Comparison of ENCODE assay signal across 20 cellular contexts in the genomic region with DNA sequence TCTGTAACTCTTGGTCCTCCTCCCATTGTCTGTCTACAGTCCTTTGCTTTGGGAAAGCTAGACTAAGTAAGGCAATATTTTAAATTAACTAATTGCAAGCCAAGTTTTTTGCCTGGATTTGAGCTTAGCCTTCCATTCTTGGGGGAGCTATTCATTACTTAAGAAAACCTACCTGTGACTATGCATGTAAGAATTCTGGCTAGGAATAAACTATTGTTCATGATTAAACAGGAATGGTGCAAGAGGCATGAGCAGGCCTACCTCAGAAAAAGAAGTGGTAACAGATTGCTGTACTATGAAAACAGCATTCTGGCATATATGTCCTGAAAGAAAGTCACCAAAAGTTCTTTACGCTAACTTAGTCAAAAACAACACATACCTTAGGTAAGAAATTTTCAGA.
DNase-seq lines count a peak whose midpoint lies in the region; ATAC-seq and TF ChIP-seq lines count a peak whose summit lies in the region.
"Had no signal": no experiment of that assay in that cellular context is flagged by ENCODE, and none has a peak within 500 bp of the region (broad histone marks: within the 10 kb centered on the region; RNA-seq: fewer than 3 reads in every experiment).

No MANE protein-coding gene starts in this region.

- no peak overlapping the region for H3K27ac ChIP-seq in mammary epithelial cell (ENCODE audit: insufficient read depth, low read depth, low read length)
- H3K27ac ChIP-seq in CD8-positive, alpha-beta memory T cell (ENCODE audit: low read depth, low read length) = no peak overlapping the region
- H3K27ac ChIP-seq: 22Rv1, A549, C4-2B had no signal

- H3K4me3 Mint-ChIP-seq in MCF 10A (ENCODE audit: unreplicated experiment) = no peak overlapping the region
- H3K4me3 Mint-ChIP-seq in CD8-positive, alpha-beta memory T cell = no peak overlapping the region
- H3K4me3 Mint-ChIP-seq: CD4-positive, alpha-beta T cell; GM23338; HFFc6; IgD-negative memory B cell had no signal

- no peak overlapping the region for H3K4me2 ChIP-seq in mammary epithelial cell (ENCODE audit: insufficient read depth, low read depth, low read length)
- H3K4me2 ChIP-seq: A549, GM23338 had no signal

- H3K27ac Mint-ChIP-seq in MCF 10A (ENCODE audit: low read depth, unreplicated experiment) = no peak overlapping the region
- H3K27ac Mint-ChIP-seq in CD8-positive, alpha-beta memory T cell = no peak overlapping the region
- H3K27ac Mint-ChIP-seq: CD4-positive, alpha-beta T cell; GM23338; HFFc6; IgD-negative memory B cell had no signal

- CTCF ChIA-PET in mammary epithelial cell (lab: Charles Lee; ENCODE audit: low non-redundant PET) = no interaction called here
- CTCF ChIA-PET in MCF 10A (lab: Yijun Ruan, JAX) = interaction anchor here (0.9 kb wide), 1 partner anchor 98 kb away, joined by 4 read pairs; no protein-coding TSS in a partner anchor
- CTCF ChIA-PET in CD8-positive, alpha-beta memory T cell (lab: Charles Lee) = no interaction called here

- no peaks in the 10 kb centered on the region for H4K20me1 ChIP-seq in mammary epithelial cell (ENCODE audit: insufficient read depth, low read length)

- intact Hi-C loops in mammary epithelial cell (cut with micrococcal nuclease) = no loop called here
- intact Hi-C loops in MCF 10A (cut with micrococcal nuclease) = no loop called here

- peak; percentile 34 for DNase-seq in mammary epithelial cell
- DNase-seq in MCF 10A (ENCODE audit: unreplicated experiment) = no peak
- DNase-seq in fibroblast of mammary gland (ENCODE audit: low read depth) = peak; percentile 10
- DNase-seq in kidney glomerular epithelial cell (lab: John Stamatoyannopoulos, UW) = peak; percentile 15
- no peak for DNase-seq in hypothalamus (lab: John Stamatoyannopoulos, UW)
- DNase-seq in CD8-positive, alpha-beta memory T cell = no peak
- DNase-seq: AML-193; Calu3; CD4-positive, alpha-beta T cell; DMS79 treated with DMSO at 0.1 percent for 48 hours; HFFc6 had no signal

- H3K4me3 ChIP-seq in mammary epithelial cell (replicated peaks in 1 of 3; ENCODE audit: insufficient read depth in 1 of 3, low read depth in 2 of 3, low read length in 3 of 3) (no peak overlapping the region), fibroblast of mammary gland (ENCODE audit: control insufficient read depth, low read depth, low read length) (no peak overlapping the region)
- H3K4me3 ChIP-seq in CD8-positive, alpha-beta memory T cell (ENCODE audit: low read length) = no peak overlapping the region
- H3K4me3 ChIP-seq: A549, GM12878, GM23338 had no signal

- no peaks in the 10 kb centered on the region for H3K9me3 ChIP-seq in mammary epithelial cell (replicated peaks; ENCODE audit: insufficient read depth, low read length)
- no peaks in the 10 kb centered on the region for H3K9me3 ChIP-seq in CD8-positive, alpha-beta memory T cell (ENCODE audit: low read length)
- H3K9me3 ChIP-seq: A549 had no signal

- POLR2A ChIA-PET in MCF 10A (lab: Yijun Ruan, JAX) = interaction anchor here (1.0 to 2.9 kb wide), 2 partner anchors 13 to 18 kb away, joined by 3 to 12 read pairs; no protein-coding TSS in a partner anchor
- POLR2A ChIA-PET in CD8-positive, alpha-beta memory T cell (lab: Charles Lee) = no interaction called here

- H3K27me3 ChIP-seq in mammary epithelial cell (ENCODE audit: insufficient read depth, low read length) = no peaks in the 10 kb centered on the region
- H3K27me3 ChIP-seq in CD8-positive, alpha-beta memory T cell (ENCODE audit: insufficient read depth, low read length, poor library complexity, severe bottlenecking) = no peaks in the 10 kb centered on the region

- dilution Hi-C loops in mammary epithelial cell (cut with HindIII; ENCODE audit: low sequenced_read_pairs) = no loop called here

- H3K36me3 ChIP-seq in mammary epithelial cell (ENCODE audit: insufficient read depth, low read length) = no peaks in the 10 kb centered on the region
- H3K36me3 ChIP-seq in CD8-positive, alpha-beta memory T cell (ENCODE audit: insufficient read depth, low read length) = no peaks in the 10 kb centered on the region

- H3K9me3 Mint-ChIP-seq in MCF 10A (ENCODE audit: unreplicated experiment) = no peaks in the 10 kb centered on the region
- H3K9me3 Mint-ChIP-seq in CD8-positive, alpha-beta memory T cell = no peaks in the 10 kb centered on the region
- H3K9me3 Mint-ChIP-seq: CD4-positive, alpha-beta T cell; GM23338; HFFc6; IgD-negative memory B cell had no signal

- BruUV-seq in mammary epithelial cell (replicated peaks; lab: Mats Ljungman, UMichigan) (no TSS peak), MCF 10A (replicated peaks; lab: Mats Ljungman, UMichigan) (no TSS peak)

- TF ChIP-seq CTCF in mammary epithelial cell (conservative IDR thresholded peaks at IDR 0.05 in 1 of 2, IDR thresholded peaks at IDR 0.05 in 1 of 2; ENCODE audit: extremely low read depth in 1 of 2, insufficient read depth in 1 of 2, low read depth in 1 of 2, low read length in 2 of 2) (no peak), MCF 10A (IDR thresholded peaks at IDR 0.05; ENCODE audit: unreplicated experiment) (no peak), fibroblast of mammary gland (conservative IDR thresholded peaks at IDR 0.05; ENCODE audit: control insufficient read depth, insufficient read depth, low read depth, low read length) (no peak)

- in situ Hi-C loops in mammary epithelial cell (cut with MboI; ENCODE audit: low sequenced_read_pairs in 2 of 2) = no loop called here

- no peak for ATAC-seq in HG02763 (IDR thresholded peaks at IDR 0.05; ENCODE audit: unreplicated experiment)
- ATAC-seq: A549, GM12878, GM23338, HCT116, HepG2 had no signal

- peaks cover 8% of the 10 kb centered on the region for H3K4me1 ChIP-seq in mammary epithelial cell (ENCODE audit: insufficient read depth, low read length)
- H3K4me1 ChIP-seq in CD8-positive, alpha-beta memory T cell (ENCODE audit: insufficient read depth, low read length) = no peaks in the 10 kb centered on the region

- H3K79me2 ChIP-seq in mammary epithelial cell (ENCODE audit: insufficient read depth, low read length) = no peaks in the 10 kb centered on the region

- H3K36me3 Mint-ChIP-seq in MCF 10A (ENCODE audit: insufficient read depth, unreplicated experiment) = peaks cover 5% of the 10 kb centered on the region
- no peaks in the 10 kb centered on the region for H3K36me3 Mint-ChIP-seq in CD8-positive, alpha-beta memory T cell
- H3K36me3 Mint-ChIP-seq: IgD-negative memory B cell had no signal

- 92% methylated on average over 1 of the region's 1 CpG for WGBS in mammary epithelial cell (ENCODE audit: low coverage, missing lambda C conversion rate)

- no peak overlapping the region for H2AFZ ChIP-seq in mammary epithelial cell (ENCODE audit: low read depth, low read length)
- H2AFZ ChIP-seq: GM23338 had no signal

- no peaks in the 10 kb centered on the region for H3K27me3 Mint-ChIP-seq in MCF 10A (ENCODE audit: insufficient read depth, unreplicated experiment)
- no peaks in the 10 kb centered on the region for H3K27me3 Mint-ChIP-seq in CD8-positive, alpha-beta memory T cell
- H3K27me3 Mint-ChIP-seq: CD4-positive, alpha-beta T cell had no signal

- no peaks in the 10 kb centered on the region for H3K4me1 Mint-ChIP-seq in MCF 10A (ENCODE audit: insufficient read depth, unreplicated experiment)
- no peaks in the 10 kb centered on the region for H3K4me1 Mint-ChIP-seq in CD8-positive, alpha-beta memory T cell
- H3K4me1 Mint-ChIP-seq: IgD-negative memory B cell had no signal

- H3K9ac ChIP-seq in mammary epithelial cell (ENCODE audit: insufficient read depth, low read length) = no peak overlapping the region

Comparison
In these comparisons a context has a peak if more than half of its experiments do, and no peak if none do; other contexts are left out.
1. DNase-seq: peak in mammary epithelial cell (single experiment), fibroblast of mammary gland (single experiment) and kidney glomerular epithelial cell (single experiment); none in MCF 10A (single experiment), hypothalamus (0 of 51) and CD8-positive, alpha-beta memory T cell (0 of 5).